8 cellular contexts compared by ENCODE assay signal in the genomic region with DNA sequence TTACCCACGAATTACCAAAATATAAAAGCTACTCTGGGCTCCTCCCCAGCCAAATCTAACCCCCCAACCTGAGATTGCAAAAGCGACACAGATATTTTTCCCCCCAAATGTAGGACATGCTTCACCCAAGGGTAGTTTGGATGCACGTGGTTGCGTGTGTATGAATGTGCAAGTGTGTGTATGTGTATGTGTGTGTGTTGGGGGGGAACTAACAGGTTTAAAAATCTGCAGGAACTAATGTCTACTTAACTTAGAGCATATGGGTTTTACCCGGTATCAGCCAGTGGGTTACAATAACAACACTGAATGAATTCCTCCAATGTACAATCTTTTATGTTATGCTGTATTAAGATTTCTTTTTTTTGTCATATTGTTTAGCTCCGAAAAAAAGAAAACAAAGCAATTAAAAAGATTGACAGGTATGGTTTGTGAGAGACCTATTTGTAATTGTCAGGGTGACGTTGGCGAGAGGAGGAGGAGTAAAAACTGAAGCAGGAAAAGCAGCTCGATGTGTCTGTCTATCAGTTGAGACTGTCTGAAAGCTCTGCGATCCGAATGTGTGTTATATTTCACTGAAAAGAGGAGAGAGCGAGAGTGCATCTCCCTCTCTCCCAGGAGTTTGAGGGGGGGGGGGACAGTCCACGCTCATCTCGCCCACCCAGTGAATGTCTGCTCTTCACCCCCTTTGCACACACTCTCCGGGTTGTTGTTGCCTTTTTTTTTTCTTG. TPM values are rescaled to one million over a fixed set of nuclear protein-coding genes. Genes with fewer than 3 reads are reported as not detected.
A peak's percentile ranks its signal among the peaks of the same experiment; 100 is the strongest.
DNase-seq lines count a peak whose midpoint lies in the region; ATAC-seq and TF ChIP-seq lines count a peak whose summit lies in the region.

Gene TSHZ1 (plus strand): TSS at position 524 of the 728 bp plus-strand sequence. CDS start 1,080 bp downstream, outside the sequence.

- H3K4me3 ChIP-seq in HUES6 (ENCODE audit: low read depth, low read length) (peak within 1 kb of the TSS; percentile 82), epithelial cell of proximal tubule (ENCODE audit: low read depth, low read length) (peak within 1 kb of the TSS; percentile 90)

- peak; percentile 91 for DNase-seq in DMS153 (lab: John Stamatoyannopoulos, UW)
- DNase-seq in NOMO-1 treated with dmso at 0.1 percent for 144 hours (lab: John Stamatoyannopoulos, UW; ENCODE audit: unreplicated experiment): peak; percentile 77
- DNase-seq in activated T-cell treated with anti-CD3 and anti-CD28 coated beads for 48 hours (ENCODE audit: low read depth): peak; percentile 25
- DNase-seq in epithelial cell of proximal tubule (ENCODE audit: low read depth): peak; percentile 86
- DNase-seq in middle frontal gyrus (ENCODE audit: extremely low spot score, low spot score): peak; percentile 62
- DNase-seq in substantia nigra (lab: John Stamatoyannopoulos, UW): peak in 29 of 49 donors; percentile 14 to 83 (median 47)

- TF ChIP-seq CTCF in epithelial cell of proximal tubule (conservative IDR thresholded peaks at IDR 0.05; ENCODE audit: low read depth, low read length): no peak

- peaks cover 35% of the 10 kb centered on the region for H3K4me1 ChIP-seq in HUES6 (ENCODE audit: control insufficient read depth, insufficient read depth, low read length)

- no peaks in the 10 kb centered on the region for H3K36me3 ChIP-seq in HUES6 (ENCODE audit: control insufficient read depth, insufficient read depth, low read length)

- H3K27me3 ChIP-seq in HUES6 (ENCODE audit: control insufficient read depth, insufficient read depth, low read length): peaks cover 79% of the 10 kb centered on the region

- no peaks in the 10 kb centered on the region for H3K9me3 ChIP-seq in HUES6 (ENCODE audit: control insufficient read depth, insufficient read depth, low read depth, low read length)

- H3K27ac ChIP-seq in HUES6 (ENCODE audit: low read depth, low read length) (no peak within 1 kb of the TSS), substantia nigra (ENCODE audit: low read depth, low read length, poor library complexity, severe bottlenecking) (peak within 1 kb of the TSS; percentile 90)

- H3K9ac ChIP-seq in HUES6 (ENCODE audit: low read length): peak within 1 kb of the TSS; percentile 55

- ATAC-seq in GM21447 (IDR thresholded peaks at IDR 0.05; ENCODE audit: unreplicated experiment): peak; percentile 40

RNA-seq across cellular contexts. Expression of gene TSHZ1, which starts in this region (rescaled TPM):
- total RNA-seq in epithelial cell of proximal tubule: 4.9 and 5.1 TPM in 2 replicates

Comparison
In these comparisons a context has a peak if more than half of its experiments do, and no peak if none do; other contexts are left out.
1. DNase-seq: peak in every context shown above with its lines; median percentile 91 in DMS153; 86 in epithelial cell of proximal tubule; 77 in NOMO-1 treated with dmso at 0.1 percent for 144 hours; 62 in middle frontal gyrus; 47 in substantia nigra; 25 in activated T-cell treated with anti-CD3 and anti-CD28 coated beads for 48 hours.